ENCODE assay signal across 25 cellular contexts in the genomic region with DNA sequence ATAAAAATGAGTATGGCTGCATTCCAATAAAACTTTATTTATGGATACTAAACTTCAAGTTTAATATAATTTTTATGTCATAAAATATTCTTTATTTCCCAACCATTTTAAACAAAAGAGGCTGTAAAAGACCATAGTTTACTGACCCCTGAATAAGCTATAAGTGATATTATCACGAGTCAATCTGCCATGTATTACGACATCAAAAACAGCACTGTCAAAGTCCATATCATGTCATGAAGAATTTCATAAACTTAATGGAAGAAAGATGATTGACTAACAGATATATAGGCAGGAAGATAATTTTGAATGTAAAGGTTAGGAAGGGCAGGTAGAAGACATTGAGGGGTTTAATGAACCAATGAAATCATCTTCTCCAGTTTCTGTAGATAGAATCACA. TPM values are rescaled to one million over a fixed set of nuclear protein-coding genes. Genes with fewer than 3 reads are reported as not detected.
"Had no signal": no experiment of that assay in that cellular context is flagged by ENCODE, and none has a peak within 500 bp of the region (broad histone marks: within the 10 kb centered on the region; RNA-seq: fewer than 3 reads in every experiment).

No MANE protein-coding gene starts in this region.

- H3K9me3 ChIP-seq: pancreas, prostate gland, suprapubic skin, thoracic aorta, tibial artery, upper lobe of right lung had no signal

- H3K4me3 ChIP-seq: left ventricle myocardium inferior, lung, pancreas, prostate gland, sigmoid colon, spleen, suprapubic skin, thoracic aorta, tibial artery, upper lobe of right lung had no signal

- H3K4me1 ChIP-seq: left ventricle myocardium inferior, pancreas, prostate gland, sigmoid colon, suprapubic skin, tibial artery, upper lobe of right lung had no signal

- DNase-seq: islet precursor cell; left ventricle myocardium inferior; mesendoderm; naive thymus-derived CD4-positive, alpha-beta T cell; nucleus accumbens; pancreas; retina; right cardiac atrium; sigmoid colon; small intestine; spleen; stimulated activated CD4-positive, alpha-beta T cell treated with anti-CD3 and anti-CD28 coated beads, Interleukin-4, amount 100 ng/mL, for 24 hours; stimulated activated naive CD4-positive, alpha-beta T cell; tibial artery; trophoblast cell; upper lobe of right lung had no signal

- H3K36me3 ChIP-seq: left ventricle myocardium inferior, pancreas, prostate gland, sigmoid colon, suprapubic skin, thoracic aorta, tibial artery, upper lobe of right lung had no signal

- ATAC-seq: naive thymus-derived CD4-positive, alpha-beta T cell; pancreas; right cardiac atrium; stimulated activated effector memory CD8-positive, alpha-beta T cell treated with anti-CD3 and anti-CD28 coated beads, Interleukin-12 subunit alpha, Interleukin-12 subunit beta, amount 100 ng/mL, for 72 hours; upper lobe of right lung had no signal

- H3K27ac ChIP-seq: left ventricle myocardium inferior, pancreas, prostate gland, sigmoid colon, spleen, suprapubic skin, thoracic aorta, tibial artery, upper lobe of right lung had no signal

- FAIRE-seq: pancreas, small intestine, urothelium cell line had no signal

- H3K27me3 ChIP-seq: pancreas, sigmoid colon, spleen, suprapubic skin, tibial artery, upper lobe of right lung had no signal

RNA-seq across cellular contexts. Expression of a gene that starts 18.2 kb away (rescaled TPM):
- total RNA-seq: left ventricle myocardium inferior, mesothelial cell of epicardium, neural crest cell, osteoblast, suprapubic skin, thoracic aorta had no signal
